Comparison of ENCODE assay signal across 20 cellular contexts in genomic region chr1:64952055-64952699, GRCh38. TPM values are rescaled to one million over a fixed set of nuclear protein-coding genes. Genes with fewer than 3 reads are reported as not detected.
DNase-seq lines count a peak whose midpoint lies in the region; ATAC-seq, FAIRE-seq and TF ChIP-seq lines count a peak whose summit lies in the region.
"Had no signal": no experiment of that assay in that cellular context is flagged by ENCODE, and none has a peak within 500 bp of the region (broad histone marks: within the 10 kb centered on the region; RNA-seq: fewer than 3 reads in every experiment).

No MANE protein-coding gene starts in this region.

- H3K4me1 ChIP-seq in A549 (peaks cover 90% of the 10 kb centered on the region), hepatocyte (ENCODE audit: insufficient read depth) (peaks cover 57% of the 10 kb centered on the region)

- no peak for TF ChIP-seq CTCF in A549 (IDR thresholded peaks at IDR 0.05)
- no peak for TF ChIP-seq CTCF in CD4-positive, alpha-beta T cell (IDR thresholded peaks at IDR 0.05)
- TF ChIP-seq CTCF in hepatocyte (IDR thresholded peaks at IDR 0.05; ENCODE audit: poor library complexity), result no peak
- TF ChIP-seq CTCF in GM13976 (IDR thresholded peaks at IDR 0.05; ENCODE audit: borderline replicate concordance, control extremely low read depth, extremely low read depth, insufficient read depth, missing control alignments), result no peak

- TF ChIP-seq RAD21 in A549 (conservative IDR thresholded peaks at IDR 0.05 in 1 of 2, IDR thresholded peaks at IDR 0.05 in 1 of 2), result no peak

- peaks cover 59% of the 10 kb centered on the region for H3K4me1 Mint-ChIP-seq in CD4-positive, alpha-beta T cell (ENCODE audit: low read depth)

- H3K4me2 ChIP-seq in A549 (peak overlapping the region; percentile 29; the same call in 2 of the 3 replicates), hepatocyte (no peak overlapping the region)

- POLR2A ChIA-PET in A549 (lab: Yijun Ruan, JAX), result no interaction called here
- POLR2A ChIA-PET in CD4-positive, alpha-beta T cell (lab: Charles Lee), result interaction anchor here (2.3 kb wide), 1 partner anchor 10 kb away, joined by 10 read pairs; no protein-coding TSS in a partner anchor

- H3K4me3 ChIP-seq in A549 (no peak overlapping the region), SK-N-MC (peak overlapping the region; percentile 28), hepatocyte (no peak overlapping the region)
- H3K4me3 ChIP-seq: adrenal gland, ovary, Peyer's patch, sigmoid colon had no signal

- H3K79me2 ChIP-seq in hepatocyte, result peaks cover 93% of the 10 kb centered on the region

- H3K4me3 Mint-ChIP-seq in CD4-positive, alpha-beta T cell, result peak overlapping the region; percentile 13
- H3K4me3 Mint-ChIP-seq: activated CD4-positive, alpha-beta T cell treated with anti-CD3 and anti-CD28 coated beads, Interleukin-2, amount 10 ng/mL, durations not matched to agents 24 days and 14 days had no signal

- H3K9me3 ChIP-seq in A549, result no peaks in the 10 kb centered on the region
- H3K9me3 ChIP-seq in CD4-positive, alpha-beta T cell (ENCODE audit: control insufficient read depth, low read length), result no peaks in the 10 kb centered on the region
- H3K9me3 ChIP-seq in SK-N-MC (ENCODE audit: low read depth, low read length), result no peaks in the 10 kb centered on the region
- H3K9me3 ChIP-seq in hepatocyte (ENCODE audit: low read depth), result no peaks in the 10 kb centered on the region
- H3K9me3 ChIP-seq: adrenal gland, ovary, Peyer's patch, sigmoid colon had no signal

- no peak for TF ChIP-seq POLR2A in A549 (IDR thresholded peaks at IDR 0.05; ENCODE audit: low read length)

- H3K36me3 ChIP-seq in SK-N-MC (ENCODE audit: insufficient read depth, low read length) (peaks cover 4% of the 10 kb centered on the region; the same call in 1 of the 2 replicates), hepatocyte (replicated peaks; ENCODE audit: insufficient read depth, low read depth) (no peaks in the 10 kb centered on the region)
- H3K36me3 ChIP-seq: adrenal gland, ovary, Peyer's patch, sigmoid colon had no signal

- H3K9ac ChIP-seq in SK-N-MC (ENCODE audit: insufficient read length), result no peak overlapping the region

- peak overlapping the region; percentile 41 to 49; a peak in 2 of 6 replicates for H3K27ac ChIP-seq in A549
- no peak overlapping the region for H3K27ac ChIP-seq in CD4-positive, alpha-beta T cell (ENCODE audit: low read depth, low read length)
- H3K27ac ChIP-seq in SK-N-MC, result peak overlapping the region; percentile 82
- peak overlapping the region; percentile 38 for H3K27ac ChIP-seq in hepatocyte
- H3K27ac ChIP-seq: adrenal gland, ovary, Peyer's patch, sigmoid colon had no signal

- no peak overlapping the region for H2AFZ ChIP-seq in hepatocyte

- CTCF ChIA-PET in A549 (lab: Yijun Ruan, JAX), result interaction anchor here (0.9 kb wide), 1 partner anchor 10 kb away, joined by 4 read pairs; no protein-coding TSS in a partner anchor
- CTCF ChIA-PET in CD4-positive, alpha-beta T cell (lab: Charles Lee), result interaction anchor here (0.8 to 1.1 kb wide), 2 partner anchors 15 to 123 kb away, joined by 3 to 4 read pairs; no protein-coding TSS in a partner anchor

- H3K27me3 ChIP-seq in CD4-positive, alpha-beta T cell (ENCODE audit: control insufficient read depth, insufficient read depth, low read length), result no peaks in the 10 kb centered on the region
- no peaks in the 10 kb centered on the region for H3K27me3 ChIP-seq in hepatocyte
- H3K27me3 ChIP-seq: adrenal gland, ovary, Peyer's patch, sigmoid colon had no signal

- intact Hi-C loops in CD4-positive, alpha-beta T cell (cut with DNase I, micrococcal nuclease), result no loop called here

- no peak for TF ChIP-seq EP300 in A549 (IDR thresholded peaks at IDR 0.05)

- FAIRE-seq in A549 (lab: Jason Lieb, UNC), result no peak

- H3K9me2 ChIP-seq in hepatocyte (replicated peaks; ENCODE audit: insufficient read depth), result no peaks in the 10 kb centered on the region

- H3K9me3 Mint-ChIP-seq in CD4-positive, alpha-beta T cell, result no peaks in the 10 kb centered on the region
- H3K9me3 Mint-ChIP-seq: activated CD4-positive, alpha-beta T cell treated with anti-CD3 and anti-CD28 coated beads, Interleukin-2, amount 10 ng/mL, durations not matched to agents 24 days and 14 days had no signal

- peaks cover 23% of the 10 kb centered on the region for H4K20me1 ChIP-seq in hepatocyte (ENCODE audit: insufficient read depth, poor library complexity, severe bottlenecking)

- WGBS in A549 (ENCODE audit: missing lambda C conversion rate), result 87% methylated on average over 3 of the region's 3 CpGs
- 53% methylated on average over 3 of the region's 3 CpGs for WGBS in hepatocyte (ENCODE audit: low lambda C conversion rate, missing lambda C conversion rate)

- no peaks in the 10 kb centered on the region for H3K27me3 Mint-ChIP-seq in CD4-positive, alpha-beta T cell
- H3K27me3 Mint-ChIP-seq: activated CD4-positive, alpha-beta T cell treated with anti-CD3 and anti-CD28 coated beads, Interleukin-2, amount 10 ng/mL, durations not matched to agents 24 days and 14 days had no signal

- no peaks in the 10 kb centered on the region for H3K36me3 Mint-ChIP-seq in CD4-positive, alpha-beta T cell (ENCODE audit: low read depth)

- H3K27ac Mint-ChIP-seq in CD4-positive, alpha-beta T cell, result peak overlapping the region; percentile 6
- H3K27ac Mint-ChIP-seq: activated CD4-positive, alpha-beta T cell treated with anti-CD3 and anti-CD28 coated beads, Interleukin-2, amount 10 ng/mL, durations not matched to agents 24 days and 14 days had no signal

- DNase-seq in A549 (ENCODE audit: low read depth in 1 of 2, low spot score in 1 of 2), result no peak
- no peak for DNase-seq in CD4-positive, alpha-beta T cell
- DNase-seq in SK-N-MC (ENCODE audit: low read depth, low spot score), result no peak
- DNase-seq in hepatocyte (ENCODE audit: low spot score), result no peak
- DNase-seq in GM13976 (ENCODE audit: low spot score), result no peak
- DNase-seq in inferior parietal cortex (ENCODE audit: extremely low spot score), result no peak
- DNase-seq: activated CD4-positive, alpha-beta T cell treated with anti-CD3 and anti-CD28 coated beads, Interleukin-2, amount 10 ng/mL, durations not matched to agents 24 days and 14 days; adrenal gland; AML-193; DMS 273 treated with DMSO at 0.1 percent for 48 hours; NCI-H1417; NCI-H2171 treated with DMSO at 0.1 percent for 48 hours; NCI-H774; ovary; Peyer's patch; sigmoid colon; substantia nigra had no signal

- ATAC-seq in A549, result no peak
- no peak for ATAC-seq in CD4-positive, alpha-beta T cell (ENCODE audit: poor library complexity)
- ATAC-seq in HG02759 (IDR thresholded peaks at IDR 0.05; ENCODE audit: unreplicated experiment), result no peak
- no peak for ATAC-seq in GM21737 (IDR thresholded peaks at IDR 0.05; ENCODE audit: unreplicated experiment)
- ATAC-seq: esophagus mucosa had no signal

- in situ Hi-C loops in GM13976 (cut with MboI; ENCODE audit: low sequenced_read_pairs, unreplicated experiment), result no loop called here

TF ChIP-seq in A549, 52 proteins besides CTCF, POLR2A, EP300 and RAD21:
- TF ChIP-seq CHD4 (IDR thresholded peaks at IDR 0.05; ENCODE audit: borderline replicate concordance) (no peak), ZSCAN20 (CRISPR knock-in tag; IDR thresholded peaks at IDR 0.05) (no peak), EHMT2 (IDR thresholded peaks at IDR 0.05; ENCODE audit: low read depth) (no peak), PHF8 (IDR thresholded peaks at IDR 0.05; ENCODE audit: borderline replicate concordance, low read depth) (no peak), HOXB5 (CRISPR knock-in tag; IDR thresholded peaks at IDR 0.05) (no peak), HMGXB4 (CRISPR knock-in tag; IDR thresholded peaks at IDR 0.05; ENCODE audit: borderline replicate concordance) (no peak), HEYL (CRISPR knock-in tag; IDR thresholded peaks at IDR 0.05) (no peak), HOXB13 (CRISPR knock-in tag; IDR thresholded peaks at IDR 0.05; ENCODE audit: low read depth) (no peak), SMC3 (IDR thresholded peaks at IDR 0.05) (no peak), NR3C1 (IDR thresholded peaks at IDR 0.05) (no peak), HES2 (IDR thresholded peaks at IDR 0.05) (no peak), TP53 (CRISPR knock-in tag; IDR thresholded peaks at IDR 0.05) (no peak), CHD2 (IDR thresholded peaks at IDR 0.05; ENCODE audit: low read length, partially characterized antibody) (no peak)

RNA-seq across cellular contexts. Expression of gene JAK1, which starts 14.2 kb away (rescaled TPM):
- polyA plus RNA-seq in A549 (2011; rRNA removed) (156 and 159 TPM in 2 replicates), A549 (2017; fragmentation: RNase III; extraction: RNeasy Plus Mini Kit Qiagen cat#74134 plus additional on column Dnase treatment) (110 to 123 TPM (median 114 TPM) in 3 replicates), hepatocyte (60.2 and 63.5 TPM in 2 replicates)
- 70.5 and 85.3 TPM in 2 replicates for polyA plus RNA-seq in A549 (2012; cell fraction: cytosol; rRNA removed)
- 54.7 and 109 TPM in 2 replicates for polyA plus RNA-seq in A549 (2012; cell fraction: nucleus; rRNA removed)
- polyA minus RNA-seq in A549 (2011; rRNA and poly(A)+ RNA removed), result 197 and 200 TPM in 2 replicates
- total RNA-seq in CD4-positive, alpha-beta T cell, result 100 to 1,000 TPM; 240 to 252 TPM
- total RNA-seq in hepatocyte, result 102 and 104 TPM in 2 replicates
